Comparison of ENCODE assay signal across 8 cellular contexts in genomic region chr12:55073043-55074022, GRCh38. TPM values are rescaled to one million over a fixed set of nuclear protein-coding genes. Genes with fewer than 3 reads are reported as not detected.
DNase-seq lines count a peak whose midpoint lies in the region; ATAC-seq and TF ChIP-seq lines count a peak whose summit lies in the region.

No MANE protein-coding gene starts in this region.

- H3K27me3 ChIP-seq in CD4-positive, CD25-positive, alpha-beta regulatory T cell (ENCODE audit: control insufficient read depth, insufficient read depth, low read length) = peaks cover 10% of the 10 kb centered on the region
- H3K27me3 ChIP-seq in adrenal gland (peaks cover 19% of the 10 kb centered on the region), heart right ventricle (peaks cover 0 to 30% (median 13%) of the 10 kb centered on the region in 7 donors)

- peak; percentile 66 to 83 (median 73) for DNase-seq in CD4-positive, CD25-positive, alpha-beta regulatory T cell
- DNase-seq in GM20000 (ENCODE audit: low spot score) = peak; percentile 63
- DNase-seq in NB4 (ENCODE audit: low read depth) = peak; percentile 83
- DNase-seq in T-cell = peak; percentile 44 to 82 (median 74)
- DNase-seq in adrenal gland = peak; percentile 54 to 90 (median 78)
- peak; percentile 49 to 75 for DNase-seq in heart right ventricle
- DNase-seq in retina = peak; percentile 47

- no peaks in the 10 kb centered on the region for H3K36me3 Mint-ChIP-seq in CD4-positive, CD25-positive, alpha-beta regulatory T cell
- H3K36me3 Mint-ChIP-seq in T-cell = no peaks in the 10 kb centered on the region

- no peaks in the 10 kb centered on the region for H3K36me3 ChIP-seq in CD4-positive, CD25-positive, alpha-beta regulatory T cell (ENCODE audit: control insufficient read depth, insufficient read depth, low read length)
- no peaks in the 10 kb centered on the region for H3K36me3 ChIP-seq in adrenal gland (replicated peaks in 1 of 2)
- no peaks in the 10 kb centered on the region for H3K36me3 ChIP-seq in heart right ventricle

- no peak for TF ChIP-seq POLR2A in NB4 (IDR thresholded peaks at IDR 0.05; ENCODE audit: extremely low read depth, insufficient read length)
- no peak for TF ChIP-seq POLR2A in adrenal gland (IDR thresholded peaks at IDR 0.05)

- peaks cover 0 to 1% (median 0%) of the 10 kb centered on the region in 7 donors for H3K9me3 Mint-ChIP-seq in CD4-positive, CD25-positive, alpha-beta regulatory T cell
- H3K9me3 Mint-ChIP-seq in T-cell = no peaks in the 10 kb centered on the region

- POLR2A ChIA-PET in T-cell (lab: Charles Lee) = interaction anchor here in 1 of 2 donors (0.6 to 0.7 kb wide), 2 partner anchors 80 to 116 kb away, joined by 3 read pairs; no protein-coding TSS in a partner anchor

- H3K4me3 ChIP-seq in CD4-positive, CD25-positive, alpha-beta regulatory T cell (ENCODE audit: low read depth, low read length) = no peak overlapping the region
- H3K4me3 ChIP-seq in NB4 (ENCODE audit: low read depth, low read length) (no peak overlapping the region), adrenal gland (no peak overlapping the region), heart right ventricle (no peak overlapping the region)

- CTCF ChIA-PET in T-cell (lab: Charles Lee) = interaction anchor here (0.7 to 12.9 kb wide), 13 partner anchors 14 to 371 kb away, joined by 3 to 351 read pairs (median 21); partner anchors contain the start of genes MUCL1 (in 1 of the 2) and TESPA1 (in 1 of the 2)

- H3K4me1 Mint-ChIP-seq in CD4-positive, CD25-positive, alpha-beta regulatory T cell = peaks cover 0 to 5% (median 3%) of the 10 kb centered on the region in 4 donors
- H3K4me1 Mint-ChIP-seq in T-cell = peaks cover 4 to 11% (median 5%) of the 10 kb centered on the region in 3 donors

- H3K4me1 ChIP-seq in CD4-positive, CD25-positive, alpha-beta regulatory T cell (ENCODE audit: control insufficient read depth, insufficient read depth, low read length, poor library complexity, severe bottlenecking) = no peaks in the 10 kb centered on the region
- H3K4me1 ChIP-seq in adrenal gland (replicated peaks in 1 of 2) (no peaks in the 10 kb centered on the region), heart right ventricle (no peaks in the 10 kb centered on the region)

- intact Hi-C loops in adrenal gland (cut with DNase I) (loop anchor here (2.0 to 5.0 kb wide), 2 partner anchors 81 kb away; no protein-coding TSS in a partner anchor), heart right ventricle (cut with DNase I) (loop anchor here in 9 of 10 donors (1.0 to 10.0 kb wide), 8 partner anchors 76 to 371 kb away; no protein-coding TSS in a partner anchor)

- no peak overlapping the region for H3K27ac Mint-ChIP-seq in CD4-positive, CD25-positive, alpha-beta regulatory T cell
- H3K27ac Mint-ChIP-seq in T-cell = peak overlapping the region in 1 of 2 donors; percentile 27

- peak; percentile 61 to 65 for ATAC-seq in CD4-positive, CD25-positive, alpha-beta regulatory T cell (ENCODE audit: low read depth in 2 of 2)
- ATAC-seq in T-cell (replicated peaks in 1 of 4) = peak; percentile 63 to 72 (median 64)
- ATAC-seq in heart right ventricle = peak in 6 of 8 donors; percentile 51 to 70 (median 61)
- ATAC-seq in HG03139 (IDR thresholded peaks at IDR 0.05; ENCODE audit: unreplicated experiment) = no peak

- no peak overlapping the region for H3K4me3 Mint-ChIP-seq in CD4-positive, CD25-positive, alpha-beta regulatory T cell
- H3K4me3 Mint-ChIP-seq in T-cell = no peak overlapping the region

- TF ChIP-seq CTCF in GM20000 (IDR thresholded peaks at IDR 0.05; ENCODE audit: extremely low read depth, missing control alignments) (peak; percentile 56), NB4 (IDR thresholded peaks at IDR 0.05; ENCODE audit: low read depth, low read length) (peak; percentile 79), adrenal gland (IDR thresholded peaks at IDR 0.05) (peak; percentile 73 to 94 (median 83)), heart right ventricle (IDR thresholded peaks at IDR 0.05) (peak; percentile 71 to 92 (median 88))

- no peaks in the 10 kb centered on the region for H3K9me3 ChIP-seq in CD4-positive, CD25-positive, alpha-beta regulatory T cell (ENCODE audit: control insufficient read depth in 2 of 2, low read length in 2 of 2)
- H3K9me3 ChIP-seq in adrenal gland (replicated peaks in 1 of 3) = no peaks in the 10 kb centered on the region
- H3K9me3 ChIP-seq in heart right ventricle = no peaks in the 10 kb centered on the region

- H3K27ac ChIP-seq in CD4-positive, CD25-positive, alpha-beta regulatory T cell (ENCODE audit: insufficient read depth, low read length, poor library complexity, severe bottlenecking) = no peak overlapping the region
- H3K27ac ChIP-seq in adrenal gland (no peak overlapping the region), heart right ventricle (no peak overlapping the region)

- whole genome bisulfite sequencing in adrenal gland, 4 donors = 27 to 40% (median 35%) methylated on average over 8 of the region's 8 CpGs
- WGBS in heart right ventricle, 2 donors = 31 to 35% methylated on average over 8 of the region's 8 CpGs

- peaks cover 30% of the 10 kb centered on the region for H3K27me3 Mint-ChIP-seq in CD4-positive, CD25-positive, alpha-beta regulatory T cell
- peaks cover 20 to 26% of the 10 kb centered on the region in 2 donors for H3K27me3 Mint-ChIP-seq in T-cell

RNA-seq across cellular contexts. Expression of gene OR9K2, which starts 52.9 kb away (rescaled TPM):
- total RNA-seq in CD4-positive, CD25-positive, alpha-beta regulatory T cell = not detected
- not detected for polyA plus RNA-seq in CD4-positive, CD25-positive, alpha-beta regulatory T cell
- total RNA-seq in T-cell (not detected), adrenal gland (not detected), heart right ventricle (not detected)
- polyA plus RNA-seq in adrenal gland (not detected), heart right ventricle (not detected)

RNA-seq across cellular contexts. Expression of gene NEUROD4, which starts 53.6 kb away (rescaled TPM):
- total RNA-seq in CD4-positive, CD25-positive, alpha-beta regulatory T cell = not detected
- polyA plus RNA-seq in CD4-positive, CD25-positive, alpha-beta regulatory T cell = not detected
- total RNA-seq in T-cell (under 1 TPM in 1 of 5 donors, not detected in 4; 0.06 TPM), adrenal gland (1 to 10 TPM in 3 of 8 donors, not detected in 5; 1.1 to 1.7 (median 1.3) TPM), heart right ventricle (not detected)
- polyA plus RNA-seq in adrenal gland (1 to 10 TPM in 2 of 3 donors, under 1 TPM in 1; 0.17 to 3.3 (median 1.1) TPM), heart right ventricle (not detected)
